Comparison of ENCODE assay signal across 20 cellular contexts in the genomic region with DNA sequence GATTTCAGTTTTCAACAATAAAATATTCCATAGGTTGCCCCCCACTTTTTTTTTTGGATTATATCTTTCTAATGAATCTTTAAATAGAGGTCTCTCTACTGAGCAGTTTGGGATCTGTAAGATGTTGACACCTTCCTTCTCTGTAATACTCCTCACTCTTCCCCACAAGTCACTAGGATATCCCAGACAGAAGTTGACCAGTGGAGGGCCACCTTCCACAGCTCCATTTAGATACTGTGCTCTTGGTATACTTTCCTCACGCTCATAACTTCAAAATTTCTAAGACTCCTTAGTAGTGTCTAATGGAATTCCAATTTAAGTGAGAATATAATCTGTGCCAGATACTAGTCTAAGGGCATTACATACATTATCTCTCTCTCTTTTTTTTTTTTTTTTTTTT.
"Had no signal": no experiment of that assay in that cellular context is flagged by ENCODE, and none has a peak within 500 bp of the region (broad histone marks: within the 10 kb centered on the region; RNA-seq: fewer than 3 reads in every experiment).

No MANE protein-coding gene starts in this region.

- H3K4me3 Mint-ChIP-seq: naive thymus-derived CD4-positive, alpha-beta T cell; nephron progenitor cell; type B pancreatic cell had no signal

- H3K9me3 ChIP-seq: esophagus muscularis mucosa, gastrocnemius medialis, heart right ventricle, right atrium auricular region, thyroid gland, uterus had no signal

- H3K4me1 ChIP-seq: esophagus muscularis mucosa, right atrium auricular region, thyroid gland, uterus had no signal

- H3K27ac Mint-ChIP-seq: naive thymus-derived CD4-positive, alpha-beta T cell; nephron progenitor cell; type B pancreatic cell had no signal

- H3K9me3 Mint-ChIP-seq: naive thymus-derived CD4-positive, alpha-beta T cell; nephron progenitor cell; type B pancreatic cell had no signal

- H3K4me1 Mint-ChIP-seq: nephron progenitor cell had no signal

- H3K4me3 ChIP-seq: coronary artery, dorsolateral prefrontal cortex, esophagus muscularis mucosa, gastrocnemius medialis, heart right ventricle, right atrium auricular region, thyroid gland, uterus had no signal

- DNase-seq: dorsolateral prefrontal cortex; effector CD8-positive, alpha-beta T cell; gastrocnemius medialis; heart right ventricle; hypothalamus; kidney glomerular epithelial cell; mesendoderm; naive thymus-derived CD4-positive, alpha-beta T cell; nephron progenitor cell; small intestine; stimulated activated CD4-positive, alpha-beta T cell treated with anti-CD3 and anti-CD28 coated beads, Interleukin-12 subunit alpha, Interleukin-12 subunit beta, amount 100 ng/mL, for 4 hours; stimulated activated naive CD4-positive, alpha-beta T cell treated with Interleukin-2 at 50 U/mL for 16 hours; thyroid gland; uterus had no signal

- H3K27me3 ChIP-seq: dorsolateral prefrontal cortex, esophagus muscularis mucosa, gastrocnemius medialis, heart right ventricle, right atrium auricular region, thyroid gland, uterus had no signal

- H3K27ac ChIP-seq: coronary artery, dorsolateral prefrontal cortex, esophagus muscularis mucosa, gastrocnemius medialis, heart right ventricle, right atrium auricular region, thyroid gland, uterus had no signal

- FAIRE-seq: endometrium, islet of Langerhans, small intestine had no signal

- H3K27me3 Mint-ChIP-seq: naive thymus-derived CD4-positive, alpha-beta T cell; type B pancreatic cell had no signal
